7 cellular contexts compared by ENCODE assay signal in genomic region chr2:98909381-98910211, GRCh38. TPM values are rescaled to one million over a fixed set of nuclear protein-coding genes. Genes with fewer than 3 reads are reported as not detected.
DNase-seq lines count a peak whose midpoint lies in the region; ATAC-seq and TF ChIP-seq lines count a peak whose summit lies in the region.

No MANE protein-coding gene starts in this region.

- H3K36me3 ChIP-seq in H7 (replicated peaks; ENCODE audit: control insufficient read depth, insufficient read depth, low read length) (no peaks in the 10 kb centered on the region), lower lobe of right lung (no peaks in the 10 kb centered on the region)

- intact Hi-C loops in lower lobe of right lung (cut with DNase I), result no loop called here

- peak overlapping the region; percentile 53 for H3K27ac ChIP-seq in lower lobe of right lung

- ATAC-seq in lower lobe of right lung, result peak; percentile 87 to 88
- ATAC-seq in HG02852 (IDR thresholded peaks at IDR 0.05; ENCODE audit: unreplicated experiment), result no peak

- H3K9me3 ChIP-seq in lower lobe of right lung, result no peaks in the 10 kb centered on the region

- H3K27me3 ChIP-seq in H7 (ENCODE audit: control insufficient read depth, insufficient read depth, low read length), result no peaks in the 10 kb centered on the region
- H3K27me3 ChIP-seq in lower lobe of right lung (ENCODE audit: low read depth), result peaks cover 7% of the 10 kb centered on the region

- peaks cover 39% of the 10 kb centered on the region for H3K4me1 ChIP-seq in lower lobe of right lung

- DNase-seq in H7 (peak; percentile 87), NCI-H226 (peak; percentile 94), cerebellar cortex (ENCODE audit: low spot score) (peak; percentile 97), lower lobe of right lung (peak; percentile 89), KG1 (lab: John Stamatoyannopoulos, UW) (no peak), middle frontal gyrus (ENCODE audit: extremely low spot score, low spot score) (no peak)

- no peak for TF ChIP-seq CTCF in lower lobe of right lung (IDR thresholded peaks at IDR 0.05)

- H3K4me3 ChIP-seq in H7 (ENCODE audit: insufficient read depth, low read depth, low read length), result no peak overlapping the region
- H3K4me3 ChIP-seq in lower lobe of right lung, result no peak overlapping the region

RNA-seq across cellular contexts. Expression of gene CRACDL, which starts 26.4 kb away (rescaled TPM):
- 0.04 and 0.24 TPM in 2 replicates for total RNA-seq in H7 (2014; rRNA removed; shearing (Covaris generic))
- 17.8 TPM for total RNA-seq in lower lobe of right lung

Comparison
In these comparisons a context has a peak if more than half of its experiments do, and no peak if none do; other contexts are left out.
1. DNase-seq: peak in H7 (single experiment), NCI-H226 (single experiment), cerebellar cortex (single experiment) and lower lobe of right lung (single experiment); none in KG1 (single experiment) and middle frontal gyrus (single experiment).
2. RNA of gene CRACDL, which starts 26.4 kb away (total RNA-seq): 17.8 TPM in lower lobe of right lung (single experiment); 0.04 to 0.24 TPM in H7; every median in the first group is over 10 times any median in the second.